In the genomic region with DNA sequence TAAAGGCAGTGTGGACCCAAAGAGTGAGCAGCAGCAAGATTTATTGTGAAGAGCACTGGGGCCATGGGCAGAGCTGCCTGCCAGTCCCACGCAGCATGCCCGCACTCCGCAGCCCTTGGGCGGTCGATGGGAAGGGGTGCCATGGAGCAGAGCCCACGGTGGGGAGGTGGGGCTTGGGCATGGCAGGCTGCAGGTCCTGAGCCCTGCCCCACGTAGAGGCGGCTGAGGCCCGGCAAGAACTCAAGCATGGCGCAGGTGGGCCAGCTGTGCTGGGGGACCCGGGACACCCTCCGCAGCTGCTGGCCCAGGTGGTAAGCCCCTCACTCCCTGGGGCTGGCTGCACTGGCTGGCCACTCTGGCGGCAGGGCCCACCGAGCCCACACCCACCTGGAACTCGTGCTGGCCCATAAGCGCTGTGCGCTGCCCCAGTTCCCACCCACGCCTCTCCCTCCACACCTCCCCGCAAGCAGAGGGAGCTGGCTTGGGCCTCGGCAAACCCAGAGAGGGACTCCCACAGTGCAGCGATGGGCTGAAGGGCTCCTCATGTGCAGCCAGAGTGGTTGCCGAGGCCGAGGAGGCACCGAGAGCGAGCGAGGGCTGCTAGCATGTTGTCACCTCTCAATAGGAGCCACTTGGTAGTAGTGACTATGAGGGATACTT, we compare ENCODE assay signal across 1 cellular context.
TF ChIP-seq lines count a peak whose summit lies in the region.

No MANE protein-coding gene starts in this region.

TF ChIP-seq in SK-N-SH treated with all-trans-retinoic acid at 6 μM for 48 hours, 23 proteins besides CTCF, POLR2A, EP300 and RAD21 (continued from another document):
- TF ChIP-seq, protein P1, sequence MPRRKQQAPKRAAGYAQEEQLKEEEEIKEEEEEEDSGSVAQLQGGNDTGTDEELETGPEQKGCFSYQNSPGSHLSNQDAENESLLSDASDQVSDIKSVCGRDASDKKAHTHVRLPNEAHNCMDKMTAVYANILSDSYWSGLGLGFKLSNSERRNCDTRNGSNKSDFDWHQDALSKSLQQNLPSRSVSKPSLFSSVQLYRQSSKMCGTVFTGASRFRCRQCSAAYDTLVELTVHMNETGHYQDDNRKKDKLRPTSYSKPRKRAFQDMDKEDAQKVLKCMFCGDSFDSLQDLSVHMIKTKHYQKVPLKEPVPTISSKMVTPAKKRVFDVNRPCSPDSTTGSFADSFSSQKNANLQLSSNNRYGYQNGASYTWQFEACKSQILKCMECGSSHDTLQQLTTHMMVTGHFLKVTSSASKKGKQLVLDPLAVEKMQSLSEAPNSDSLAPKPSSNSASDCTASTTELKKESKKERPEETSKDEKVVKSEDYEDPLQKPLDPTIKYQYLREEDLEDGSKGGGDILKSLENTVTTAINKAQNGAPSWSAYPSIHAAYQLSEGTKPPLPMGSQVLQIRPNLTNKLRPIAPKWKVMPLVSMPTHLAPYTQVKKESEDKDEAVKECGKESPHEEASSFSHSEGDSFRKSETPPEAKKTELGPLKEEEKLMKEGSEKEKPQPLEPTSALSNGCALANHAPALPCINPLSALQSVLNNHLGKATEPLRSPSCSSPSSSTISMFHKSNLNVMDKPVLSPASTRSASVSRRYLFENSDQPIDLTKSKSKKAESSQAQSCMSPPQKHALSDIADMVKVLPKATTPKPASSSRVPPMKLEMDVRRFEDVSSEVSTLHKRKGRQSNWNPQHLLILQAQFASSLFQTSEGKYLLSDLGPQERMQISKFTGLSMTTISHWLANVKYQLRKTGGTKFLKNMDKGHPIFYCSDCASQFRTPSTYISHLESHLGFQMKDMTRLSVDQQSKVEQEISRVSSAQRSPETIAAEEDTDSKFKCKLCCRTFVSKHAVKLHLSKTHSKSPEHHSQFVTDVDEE (CRISPR knock-in tag; IDR thresholded peaks at IDR 0.05): no peak
- TF ChIP-seq ZFP30 (CRISPR knock-in tag; IDR thresholded peaks at IDR 0.05) (no peak), ZFP3 (CRISPR knock-in tag; IDR thresholded peaks at IDR 0.05) (no peak), RARB (CRISPR knock-in tag; IDR thresholded peaks at IDR 0.05) (no peak), TCF4 (CRISPR knock-in tag; IDR thresholded peaks at IDR 0.05; ENCODE audit: borderline replicate concordance) (no peak), SNAI2 (CRISPR knock-in tag; IDR thresholded peaks at IDR 0.05) (no peak), OSR1 (CRISPR knock-in tag; IDR thresholded peaks at IDR 0.05) (no peak)
- TF ChIP-seq, protein P2, sequence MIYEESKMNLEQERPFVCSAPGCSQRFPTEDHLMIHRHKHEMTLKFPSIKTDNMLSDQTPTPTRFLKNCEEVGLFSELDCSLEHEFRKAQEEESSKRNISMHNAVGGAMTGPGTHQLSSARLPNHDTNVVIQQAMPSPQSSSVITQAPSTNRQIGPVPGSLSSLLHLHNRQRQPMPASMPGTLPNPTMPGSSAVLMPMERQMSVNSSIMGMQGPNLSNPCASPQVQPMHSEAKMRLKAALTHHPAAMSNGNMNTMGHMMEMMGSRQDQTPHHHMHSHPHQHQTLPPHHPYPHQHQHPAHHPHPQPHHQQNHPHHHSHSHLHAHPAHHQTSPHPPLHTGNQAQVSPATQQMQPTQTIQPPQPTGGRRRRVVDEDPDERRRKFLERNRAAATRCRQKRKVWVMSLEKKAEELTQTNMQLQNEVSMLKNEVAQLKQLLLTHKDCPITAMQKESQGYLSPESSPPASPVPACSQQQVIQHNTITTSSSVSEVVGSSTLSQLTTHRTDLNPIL (CRISPR knock-in tag; IDR thresholded peaks at IDR 0.05; ENCODE audit: low read depth): no peak
